ENCODE assay signal across 9 cellular contexts in the genomic region with DNA sequence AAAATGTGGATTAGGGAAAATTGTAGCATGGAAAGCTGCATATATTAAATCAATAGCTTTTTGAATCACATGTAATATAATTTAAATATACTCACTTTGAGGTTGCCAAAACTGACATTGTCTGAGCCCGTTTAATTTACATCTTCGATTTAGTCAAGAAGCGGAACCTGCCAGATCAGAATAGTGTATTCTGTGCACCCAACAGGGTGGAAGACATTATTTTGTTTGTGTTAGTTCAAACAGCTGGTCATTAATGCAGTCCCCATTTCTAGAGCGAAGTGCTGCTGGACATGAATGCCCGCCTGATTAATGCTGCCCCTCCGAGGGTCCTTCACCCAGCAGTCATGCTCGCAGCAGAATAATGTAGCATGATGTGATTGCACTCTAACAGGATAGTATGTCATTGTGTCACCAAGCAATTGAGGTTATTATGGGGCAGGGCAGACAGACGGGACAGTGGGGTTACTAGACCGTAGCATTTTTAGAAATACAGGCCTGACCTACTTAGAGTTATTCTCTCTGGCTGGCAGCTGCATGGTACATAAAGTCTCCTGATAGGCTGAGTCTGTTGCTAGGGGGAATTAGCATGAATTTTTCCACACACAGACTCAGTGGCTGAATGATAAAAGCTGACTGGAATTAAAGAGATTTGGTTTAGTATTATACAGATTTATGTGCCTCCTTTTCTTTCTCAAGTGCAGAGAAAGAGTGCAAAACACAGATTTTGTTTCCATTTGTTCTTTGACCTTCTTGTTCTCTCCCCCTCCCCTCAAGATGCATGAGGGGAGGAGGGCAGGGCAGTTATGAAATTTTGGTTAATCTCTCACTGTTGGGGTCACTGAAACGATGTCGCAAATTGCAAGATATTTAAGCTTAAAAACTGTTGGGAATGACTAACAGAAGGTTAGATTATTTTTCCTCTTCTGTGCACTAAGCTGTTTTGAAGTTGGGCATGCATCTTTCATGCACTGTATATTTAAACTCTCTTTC.
DNase-seq lines count a peak whose midpoint lies in the region; ATAC-seq, FAIRE-seq and TF ChIP-seq lines count a peak whose summit lies in the region.
"Had no signal": no experiment of that assay in that cellular context is flagged by ENCODE, and none has a peak within 500 bp of the region (broad histone marks: within the 10 kb centered on the region; RNA-seq: fewer than 3 reads in every experiment).

No MANE protein-coding gene starts in this region.

- no peak overlapping the region for H3K4me3 Mint-ChIP-seq in activated CD4-positive, alpha-beta memory T cell treated with anti-CD3 and anti-CD28 coated beads for 36 hours

- no peak for TF ChIP-seq POLR2A in GM12891 (IDR thresholded peaks at IDR 0.05; ENCODE audit: low read depth, low read length)

- no peak for ATAC-seq in HG03025 (IDR thresholded peaks at IDR 0.05; ENCODE audit: low FRiP score, unreplicated experiment)

- no peak for TF ChIP-seq CTCF in fibroblast of the aortic adventitia (IDR thresholded peaks at IDR 0.05; ENCODE audit: insufficient read depth, low read length)

- POLR2A ChIA-PET in activated CD4-positive, alpha-beta memory T cell treated with anti-CD3 and anti-CD28 coated beads for 36 hours (lab: Charles Lee): no interaction called here

- CTCF ChIA-PET in activated CD4-positive, alpha-beta memory T cell treated with anti-CD3 and anti-CD28 coated beads for 36 hours (lab: Charles Lee): no interaction called here

- H3K9me3 Mint-ChIP-seq in activated CD4-positive, alpha-beta memory T cell treated with anti-CD3 and anti-CD28 coated beads for 36 hours: no peaks in the 10 kb centered on the region

- no peak overlapping the region for H3K4me3 ChIP-seq in fibroblast of the aortic adventitia (ENCODE audit: low read depth, low read length)
- H3K4me3 ChIP-seq: esophagus muscularis mucosa had no signal

- no peak overlapping the region for H3K27ac Mint-ChIP-seq in activated CD4-positive, alpha-beta memory T cell treated with anti-CD3 and anti-CD28 coated beads for 36 hours

- DNase-seq in GM12891 (ENCODE audit: insufficient read length, low spot score) (no peak), NCI-H526 (lab: John Stamatoyannopoulos, UW) (peak; percentile 61 to 78), fibroblast of the aortic adventitia (ENCODE audit: low read depth) (peak; percentile 8), putamen (ENCODE audit: low spot score) (peak; percentile 79), cerebellar nuclear complex (lab: John Stamatoyannopoulos, UW) (no peak), HTR-8/SVneo (ENCODE audit: insufficient read length, low spot score) (no peak)
- no peak for DNase-seq in activated CD4-positive, alpha-beta memory T cell treated with anti-CD3 and anti-CD28 coated beads for 36 hours

- intact Hi-C loops in activated CD4-positive, alpha-beta memory T cell treated with anti-CD3 and anti-CD28 coated beads for 36 hours (cut with micrococcal nuclease): no loop called here

- no peaks in the 10 kb centered on the region for H3K4me1 Mint-ChIP-seq in activated CD4-positive, alpha-beta memory T cell treated with anti-CD3 and anti-CD28 coated beads for 36 hours (ENCODE audit: low read depth)

- H3K27me3 Mint-ChIP-seq in activated CD4-positive, alpha-beta memory T cell treated with anti-CD3 and anti-CD28 coated beads for 36 hours: peaks cover 26% of the 10 kb centered on the region

- no peaks in the 10 kb centered on the region for H3K36me3 Mint-ChIP-seq in activated CD4-positive, alpha-beta memory T cell treated with anti-CD3 and anti-CD28 coated beads for 36 hours

- FAIRE-seq in GM12891 (lab: Jason Lieb, UNC): peak; percentile 28
- no peak for FAIRE-seq in HTR-8/SVneo (lab: Jason Lieb, UNC)

TF ChIP-seq in GM12891, 5 proteins besides CTCF, POLR2A, EP300 and RAD21:
- TF ChIP-seq POU2F2 (IDR thresholded peaks at IDR 0.05; ENCODE audit: low read depth, low read length) (no peak), SPI1 (IDR thresholded peaks at IDR 0.05; ENCODE audit: low read depth, low read length) (no peak), TAF1 (IDR thresholded peaks at IDR 0.05; ENCODE audit: low read depth, low read length) (no peak), POLR2AphosphoS5 (IDR thresholded peaks at IDR 0.05; ENCODE audit: low read depth, low read length) (no peak), PAX5 (IDR thresholded peaks at IDR 0.05; ENCODE audit: insufficient read depth, low read length, severe bottlenecking) (no peak)
TF ChIP-seq in GM12891: peak in this region for 0.

Comparison
In these comparisons a context has a peak if more than half of its experiments do, and no peak if none do; other contexts are left out.
1. DNase-seq: peak in NCI-H526 (2 of 2), fibroblast of the aortic adventitia (single experiment) and putamen (single experiment); none in GM12891 (single experiment), cerebellar nuclear complex (0 of 2), activated CD4-positive, alpha-beta memory T cell treated with anti-CD3 and anti-CD28 coated beads for 36 hours (single experiment) and HTR-8/SVneo (single experiment).